21 cellular contexts compared by ENCODE assay signal in genomic region chr1:58352476-58353092, GRCh38.
A peak's percentile ranks its signal among the peaks of the same experiment; 100 is the strongest.
DNase-seq lines count a peak whose midpoint lies in the region; TF ChIP-seq lines count a peak whose summit lies in the region.
"Had no signal": no experiment of that assay in that cellular context is flagged by ENCODE, and none has a peak within 500 bp of the region (broad histone marks: within the 10 kb centered on the region; RNA-seq: fewer than 3 reads in every experiment).

No MANE protein-coding gene starts in this region.

- no peak overlapping the region for H3K4me2 ChIP-seq in Loucy (ENCODE audit: low read depth, low read length, poor library complexity, severe bottlenecking)
- H3K4me2 ChIP-seq: BLaER1 treated with 17β-estradiol and CSF1 and Interleukin-3, amounts not matched to agents 10 nM and 100 nM had no signal

- H3K4me1 ChIP-seq in Loucy (ENCODE audit: insufficient read depth, low read length, poor library complexity, severe bottlenecking) (no peaks in the 10 kb centered on the region), endodermal cell (ENCODE audit: control insufficient read depth, insufficient read depth, low read length) (no peaks in the 10 kb centered on the region)
- H3K4me1 ChIP-seq: BLaER1 treated with 17β-estradiol and CSF1 and Interleukin-3, amounts not matched to agents 10 nM and 100 nM had no signal

- H3K27ac Mint-ChIP-seq in endodermal cell = no peak overlapping the region
- H3K27ac Mint-ChIP-seq: CD4-positive, alpha-beta T cell had no signal

- no peak overlapping the region for H3K27ac ChIP-seq in endodermal cell (ENCODE audit: low read depth, low read length)
- H3K27ac ChIP-seq: 22Rv1; BLaER1 treated with 17β-estradiol and CSF1 and Interleukin-3, amounts not matched to agents 10 nM and 100 nM; GM23248; HL-60 had no signal

- H3K9ac ChIP-seq in Loucy (ENCODE audit: low read depth, low read length, poor library complexity, severe bottlenecking) (no peak overlapping the region), endodermal cell (ENCODE audit: extremely low read depth, low read length, poor library complexity, severe bottlenecking) (no peak overlapping the region)
- H3K9ac ChIP-seq: BLaER1 treated with 17β-estradiol and CSF1 and Interleukin-3, amounts not matched to agents 10 nM and 100 nM; GM23248 had no signal

- DNase-seq in DMS53 (lab: John Stamatoyannopoulos, UW) (peak; percentile 20), DMS53 treated with DMSO at 0.1 percent for 48 hours (lab: John Stamatoyannopoulos, UW; ENCODE audit: unreplicated experiment) (no peak), endodermal cell (no peak), NCI-H1092 treated with DMSO at 0.1 percent for 48 hours (lab: John Stamatoyannopoulos, UW) (no peak), OCI-M1 (lab: John Stamatoyannopoulos, UW) (no peak), Ammon's horn (ENCODE audit: low spot score) (no peak), posterior vena cava (ENCODE audit: low spot score) (no peak)
- DNase-seq: AML-193; Calu3; CD4-positive, alpha-beta T cell; DMS 273 treated with DMSO at 0.1 percent for 48 hours; DMS79 treated with DMSO at 0.1 percent for 48 hours; GDM1; GM23248; H7; Karpas-422 had no signal

- H3K9me3 ChIP-seq in Loucy (ENCODE audit: insufficient read depth, low read depth, low read length) = no peaks in the 10 kb centered on the region
- H3K9me3 ChIP-seq in endodermal cell (ENCODE audit: control insufficient read depth, low read length) = no peaks in the 10 kb centered on the region

- H3K4me3 ChIP-seq in Loucy (ENCODE audit: low read length, poor library complexity, severe bottlenecking) (no peak overlapping the region), endodermal cell (ENCODE audit: low read length) (no peak overlapping the region)
- H3K4me3 ChIP-seq: BLaER1 treated with 17β-estradiol and CSF1 and Interleukin-3, amounts not matched to agents 10 nM and 100 nM; GM23248; K562 had no signal

- no peaks in the 10 kb centered on the region for H4K20me1 ChIP-seq in Loucy (ENCODE audit: insufficient read depth, low read length, poor library complexity, severe bottlenecking)
- H4K20me1 ChIP-seq: BLaER1 treated with 17β-estradiol and CSF1 and Interleukin-3, amounts not matched to agents 10 nM and 100 nM had no signal

- H2AFZ ChIP-seq in Loucy (ENCODE audit: low read length) = peak overlapping the region; percentile 54; the same call in 1 of the 2 replicates
- H2AFZ ChIP-seq: GM23248 had no signal

- H3K9me3 Mint-ChIP-seq in endodermal cell = peaks cover 6% of the 10 kb centered on the region
- H3K9me3 Mint-ChIP-seq: CD4-positive, alpha-beta T cell had no signal

- no peaks in the 10 kb centered on the region for H3K36me3 Mint-ChIP-seq in endodermal cell (ENCODE audit: low read depth)

- H3K4me3 Mint-ChIP-seq in endodermal cell = no peak overlapping the region
- H3K4me3 Mint-ChIP-seq: CD4-positive, alpha-beta T cell had no signal

- H3K79me2 ChIP-seq in Loucy (ENCODE audit: insufficient read depth, low read length) = no peaks in the 10 kb centered on the region

- H3K9me2 ChIP-seq in Loucy (replicated peaks; ENCODE audit: low read depth, low read length) = no peaks in the 10 kb centered on the region

- intact Hi-C loops in posterior vena cava (cut with DNase I) = no loop called here

- TF ChIP-seq CTCF in Loucy (conservative IDR thresholded peaks at IDR 0.05; ENCODE audit: low read length) (peak; percentile 54), endodermal cell (conservative IDR thresholded peaks at IDR 0.05) (peak; percentile 34)

- no peaks in the 10 kb centered on the region for H3F3A ChIP-seq in Loucy (ENCODE audit: low read depth)

- H3K27me3 Mint-ChIP-seq in endodermal cell (ENCODE audit: insufficient read depth) = no peaks in the 10 kb centered on the region
- H3K27me3 Mint-ChIP-seq: CD4-positive, alpha-beta T cell had no signal

- H3K4me1 Mint-ChIP-seq in endodermal cell = peaks cover 2% of the 10 kb centered on the region

- 86 to 88% methylated on average over 4 to 6 of the region's 6 CpGs for WGBS in endodermal cell (ENCODE audit: insufficient coverage in 1 of 2, insufficient read length in 1 of 2), 2 experiments

- H3K27me3 ChIP-seq in Loucy (ENCODE audit: insufficient read depth, low read length, poor library complexity, severe bottlenecking) = no peaks in the 10 kb centered on the region
- no peaks in the 10 kb centered on the region for H3K27me3 ChIP-seq in endodermal cell (ENCODE audit: control insufficient read depth, insufficient read depth, low read length, poor library complexity, severe bottlenecking)
- H3K27me3 ChIP-seq: BLaER1 treated with 17β-estradiol and CSF1 and Interleukin-3, amounts not matched to agents 10 nM and 100 nM had no signal

- H3K36me3 ChIP-seq in Loucy (ENCODE audit: insufficient read depth, low read length) (no peaks in the 10 kb centered on the region), endodermal cell (ENCODE audit: control insufficient read depth, insufficient read depth, low read length) (no peaks in the 10 kb centered on the region)
- H3K36me3 ChIP-seq: BLaER1 treated with 17β-estradiol and CSF1 and Interleukin-3, amounts not matched to agents 10 nM and 100 nM had no signal
